In the genomic region with DNA sequence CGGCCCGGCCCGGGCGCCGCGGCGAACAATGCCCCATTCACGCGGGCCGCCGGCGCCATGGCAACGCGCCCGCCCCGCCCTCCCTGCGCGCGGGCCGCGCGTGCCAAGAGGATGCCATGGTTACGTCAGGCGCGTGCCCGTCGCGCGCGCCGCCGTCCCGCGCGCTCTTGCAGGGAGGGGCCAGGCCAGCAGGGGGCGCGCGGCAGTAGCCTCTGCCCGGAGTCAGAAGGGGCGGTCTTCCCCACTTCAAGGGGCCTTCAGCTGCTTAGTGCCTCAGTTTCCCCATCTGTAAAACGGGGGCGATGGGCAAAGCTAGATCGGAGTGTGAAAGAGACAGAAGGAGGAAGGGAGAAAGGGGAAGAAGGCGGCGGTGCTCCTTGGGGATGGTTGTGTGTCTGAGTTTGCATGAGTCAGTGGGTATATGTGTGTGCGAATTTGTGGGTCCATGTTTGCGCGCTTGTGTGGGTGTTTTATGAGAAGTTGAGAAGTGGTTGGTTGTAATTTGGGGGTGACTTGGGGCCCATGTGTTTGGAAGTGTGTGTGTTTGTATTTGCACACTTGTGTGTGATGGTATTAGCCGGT, we compare ENCODE assay signal across 8 cellular contexts. TPM values are rescaled to one million over a fixed set of nuclear protein-coding genes. Genes with fewer than 3 reads are reported as not detected.
A peak's percentile ranks its signal among the peaks of the same experiment; 100 is the strongest.
DNase-seq lines count a peak whose midpoint lies in the region; ATAC-seq, FAIRE-seq and TF ChIP-seq lines count a peak whose summit lies in the region.

No MANE protein-coding gene starts in this region.

- H4K20me1 ChIP-seq in endothelial cell of umbilical vein (replicated peaks; ENCODE audit: control insufficient read depth, extremely low read depth, insufficient read depth, low read length): no peaks in the 10 kb centered on the region

- peak; percentile 73 for FAIRE-seq in endothelial cell of umbilical vein (lab: Jason Lieb, UNC)

- no peaks in the 10 kb centered on the region for H3K79me2 ChIP-seq in endothelial cell of umbilical vein (ENCODE audit: control insufficient read depth, insufficient read depth, low read length)

- DNase-seq in CD4-positive, alpha-beta memory T cell: peak; percentile 75 to 86 (median 82)
- DNase-seq in HFFc6 (peak; percentile 50), NOMO-1 (lab: John Stamatoyannopoulos, UW; ENCODE audit: unreplicated experiment in 2 of 2) (peak; percentile 53 to 77), endothelial cell of umbilical vein (ENCODE audit: low read depth, low spot score) (peak; percentile 83), middle frontal gyrus (ENCODE audit: extremely low spot score, low spot score) (peak; percentile 79)
- peak; percentile 68 to 89 (median 85) for DNase-seq in activated CD8-positive, alpha-beta memory T cell treated with anti-CD3 and anti-CD28 coated beads for 48 hours (ENCODE audit: low read depth in 2 of 3, low spot score in 2 of 3)
- DNase-seq in stimulated activated CD8-positive, alpha-beta memory T cell treated with anti-CD3 and anti-CD28 coated beads, Interleukin-2, amount 100 ng/mL, for 1 hour (ENCODE audit: low read depth in 2 of 2): peak; percentile 65 to 68

- BruUV-seq in endothelial cell of umbilical vein (replicated peaks; lab: Mats Ljungman, UMichigan): no TSS peak

- H3K36me3 Mint-ChIP-seq in CD4-positive, alpha-beta memory T cell: no peaks in the 10 kb centered on the region
- no peaks in the 10 kb centered on the region for H3K36me3 Mint-ChIP-seq in HFFc6 (ENCODE audit: low read depth)

- dilution Hi-C loops in endothelial cell of umbilical vein (cut with MboI; ENCODE audit: extremely low pct_ligation_motif_present, low sequenced_read_pairs): no loop called here

- H2AFZ ChIP-seq in endothelial cell of umbilical vein (ENCODE audit: low read depth, low read length): peak overlapping the region; percentile 89

- H3K27me3 Mint-ChIP-seq in CD4-positive, alpha-beta memory T cell: peaks cover under 1 to 5% of the 10 kb centered on the region in 2 donors
- no peaks in the 10 kb centered on the region for H3K27me3 Mint-ChIP-seq in HFFc6 (ENCODE audit: insufficient read depth)

- H3K27me3 ChIP-seq in CD4-positive, alpha-beta memory T cell (ENCODE audit: insufficient read depth, low read length): no peaks in the 10 kb centered on the region
- no peaks in the 10 kb centered on the region for H3K27me3 ChIP-seq in endothelial cell of umbilical vein (ENCODE audit: control insufficient read depth in 2 of 2, insufficient read depth in 2 of 2, low read length in 2 of 2)

- H3K9me1 ChIP-seq in endothelial cell of umbilical vein (replicated peaks; ENCODE audit: control insufficient read depth, extremely low read depth, insufficient read depth, low read length): no peaks in the 10 kb centered on the region

- no peak overlapping the region for H3K27ac ChIP-seq in CD4-positive, alpha-beta memory T cell (ENCODE audit: low read depth, low read length)
- H3K27ac ChIP-seq in endothelial cell of umbilical vein (ENCODE audit: insufficient read depth, low read depth, low read length): no peak overlapping the region

- H3K36me3 ChIP-seq in CD4-positive, alpha-beta memory T cell (ENCODE audit: insufficient read depth, low read length): no peaks in the 10 kb centered on the region
- H3K36me3 ChIP-seq in endothelial cell of umbilical vein (ENCODE audit: control insufficient read depth in 2 of 2, extremely low read depth in 1 of 2, insufficient read depth in 2 of 2, low read length in 2 of 2): no peaks in the 10 kb centered on the region

- H3K9ac ChIP-seq in endothelial cell of umbilical vein (replicated peaks; ENCODE audit: extremely low read depth, insufficient read depth, low read length): peak overlapping the region; percentile 60

- H3K4me3 ChIP-seq in CD4-positive, alpha-beta memory T cell (ENCODE audit: low read length in 2 of 2): peak overlapping the region in 1 of 2 donors; percentile 35
- peak overlapping the region in 2 of 3 experiments; percentile 23 to 35 for H3K4me3 ChIP-seq in endothelial cell of umbilical vein (replicated peaks in 1 of 3; ENCODE audit: insufficient read depth in 1 of 3, low read depth in 1 of 3, low read length in 3 of 3)

- ATAC-seq in HG03108 (IDR thresholded peaks at IDR 0.05; ENCODE audit: unreplicated experiment): no peak

- H3K27ac Mint-ChIP-seq in CD4-positive, alpha-beta memory T cell: no peak overlapping the region
- H3K27ac Mint-ChIP-seq in HFFc6: no peak overlapping the region

- no peaks in the 10 kb centered on the region for H3K9me3 ChIP-seq in CD4-positive, alpha-beta memory T cell (ENCODE audit: control insufficient read depth in 1 of 2, low read length in 2 of 2)
- no peaks in the 10 kb centered on the region for H3K9me3 ChIP-seq in endothelial cell of umbilical vein (replicated peaks; ENCODE audit: control insufficient read depth, insufficient read depth, low read length)

- CTCF ChIA-PET in CD4-positive, alpha-beta memory T cell (lab: Charles Lee; ENCODE audit: partially characterized antibody): interaction anchor here (1.6 to 15.7 kb wide), 2 partner anchors 10 to 77 kb away, joined by 3 to 248 read pairs; no protein-coding TSS in a partner anchor
- CTCF ChIA-PET in endothelial cell of umbilical vein (lab: Charles Lee): interaction anchor here (0.6 to 13.4 kb wide), 8 partner anchors 9 to 110 kb away, joined by 3 to 543 read pairs (median 8); a partner anchor contains a TSS

- no peak for TF ChIP-seq POLR2A in endothelial cell of umbilical vein (IDR thresholded peaks at IDR 0.05; ENCODE audit: low read depth, low read length)

- POLR2A ChIA-PET in CD4-positive, alpha-beta memory T cell (lab: Charles Lee; ENCODE audit: partially characterized antibody): no interaction called here
- POLR2A ChIA-PET in endothelial cell of umbilical vein (lab: Charles Lee): no interaction called here

- peaks cover 0 to 13% (median 4%) of the 10 kb centered on the region in 4 donors for H3K4me1 Mint-ChIP-seq in CD4-positive, alpha-beta memory T cell
- peaks cover 8% of the 10 kb centered on the region for H3K4me1 Mint-ChIP-seq in HFFc6 (ENCODE audit: low read depth)

- no peak overlapping the region for H3K4me3 Mint-ChIP-seq in CD4-positive, alpha-beta memory T cell
- H3K4me3 Mint-ChIP-seq in HFFc6: no peak overlapping the region

- H3K4me2 ChIP-seq in endothelial cell of umbilical vein (ENCODE audit: insufficient read depth, low read length): peak overlapping the region; percentile 63

- H3K4me1 ChIP-seq in CD4-positive, alpha-beta memory T cell (ENCODE audit: insufficient read depth, low read length): peaks cover 18% of the 10 kb centered on the region
- H3K4me1 ChIP-seq in endothelial cell of umbilical vein (ENCODE audit: control insufficient read depth, extremely low read depth, insufficient read depth, low read length): peaks cover 2% of the 10 kb centered on the region

- TF ChIP-seq CTCF in HFFc6 (IDR thresholded peaks at IDR 0.05) (peak; percentile 97), endothelial cell of umbilical vein (IDR thresholded peaks at IDR 0.05; ENCODE audit: extremely low read depth in 1 of 2, insufficient read depth in 1 of 2, low read depth in 1 of 2, low read length in 2 of 2) (peak; percentile 91 to 92)

- intact Hi-C loops in CD4-positive, alpha-beta memory T cell (cut with micrococcal nuclease): loop anchor here (1.0 to 2.0 kb wide), 4 partner anchors 12 to 111 kb away; a partner anchor contains a TSS
- intact Hi-C loops in endothelial cell of umbilical vein (cut with micrococcal nuclease): loop anchor here (1.0 kb wide), 4 partner anchors 51 to 111 kb away; no protein-coding TSS in a partner anchor

- no peaks in the 10 kb centered on the region for H3K9me3 Mint-ChIP-seq in CD4-positive, alpha-beta memory T cell
- H3K9me3 Mint-ChIP-seq in HFFc6: no peaks in the 10 kb centered on the region

RNA-seq across cellular contexts. Expression of a gene that starts 11.6 kb away (rescaled TPM):
- 1 to 10 TPM; 4.0 to 5.4 TPM for total RNA-seq in CD4-positive, alpha-beta memory T cell
- under 1 TPM in 1 of 2 donors, not detected in 1; 0.09 TPM for polyA plus RNA-seq in CD4-positive, alpha-beta memory T cell
- 100 to 1,000 TPM; 129 to 161 (median 142) TPM for total RNA-seq in HFFc6 (2021; fragmentation: NEBNext Ultra II Directional; extraction: Animal tissue kit (Norgen Biotek cat#: 25700))
- total RNA-seq in endothelial cell of umbilical vein: 18.7 and 37.7 TPM in 2 replicates
- polyA plus RNA-seq in endothelial cell of umbilical vein: 8.7 and 9.8 TPM in 2 replicates
- polyA plus RNA-seq in endothelial cell of umbilical vein (2011; cell fraction: cytosol; rRNA removed): 11.9 and 12.6 TPM in 2 replicates
- polyA plus RNA-seq in endothelial cell of umbilical vein (2011; cell fraction: nucleus; rRNA removed): 8.6 and 11.6 TPM in 2 replicates
- 22.4 and 30.5 TPM in 2 replicates for polyA plus RNA-seq in endothelial cell of umbilical vein (2012)
- polyA minus RNA-seq in endothelial cell of umbilical vein: 7.3 and 7.7 TPM in 2 replicates
- polyA minus RNA-seq in endothelial cell of umbilical vein (2011; cell fraction: cytosol; rRNA and poly(A)+ RNA removed): 1.3 TPM
- 5.5 and 7.2 TPM in 2 replicates for polyA minus RNA-seq in endothelial cell of umbilical vein (2011; cell fraction: nucleus; rRNA and poly(A)+ RNA removed)

RNA-seq across cellular contexts. Expression of a gene that starts 14.3 kb away (rescaled TPM):
- total RNA-seq in CD4-positive, alpha-beta memory T cell: not detected
- not detected for polyA plus RNA-seq in CD4-positive, alpha-beta memory T cell
- total RNA-seq in HFFc6 (2021; fragmentation: NEBNext Ultra II Directional; extraction: Animal tissue kit (Norgen Biotek cat#: 25700)): not detected
- 0.20 and 0.28 TPM in 2 replicates for total RNA-seq in endothelial cell of umbilical vein
- 0.06 TPM in 2 replicates for polyA plus RNA-seq in endothelial cell of umbilical vein
- 0.03 and 0.07 TPM in 2 replicates for polyA plus RNA-seq in endothelial cell of umbilical vein (2011; cell fraction: cytosol; rRNA removed)
- polyA plus RNA-seq in endothelial cell of umbilical vein (2011; cell fraction: nucleus; rRNA removed): 0.16 and 0.17 TPM in 2 replicates
- not detected in 2 replicates for polyA plus RNA-seq in endothelial cell of umbilical vein (2012)
- polyA minus RNA-seq in endothelial cell of umbilical vein: 0.15 TPM in 1 of 2 replicates, not detected in the other
- polyA minus RNA-seq in endothelial cell of umbilical vein (2011; cell fraction: cytosol; rRNA and poly(A)+ RNA removed): not detected
- polyA minus RNA-seq in endothelial cell of umbilical vein (2011; cell fraction: nucleus; rRNA and poly(A)+ RNA removed): not detected in 2 replicates

RNA-seq across cellular contexts. Expression of a gene that starts 26.6 kb away (rescaled TPM):
- 10 to 100 TPM; 14.7 to 17.9 TPM for total RNA-seq in CD4-positive, alpha-beta memory T cell
- 10 to 100 TPM; 61.0 to 65.1 TPM for polyA plus RNA-seq in CD4-positive, alpha-beta memory T cell
- total RNA-seq in HFFc6 (2021; fragmentation: NEBNext Ultra II Directional; extraction: Animal tissue kit (Norgen Biotek cat#: 25700)): 10 to 100 TPM; 34.3 to 54.3 (median 46.9) TPM
- 32.8 and 36.5 TPM in 2 replicates for total RNA-seq in endothelial cell of umbilical vein
- 38.3 and 46.3 TPM in 2 replicates for polyA plus RNA-seq in endothelial cell of umbilical vein
- 27.7 and 48.4 TPM in 2 replicates for polyA plus RNA-seq in endothelial cell of umbilical vein (2011; cell fraction: cytosol; rRNA removed)
- polyA plus RNA-seq in endothelial cell of umbilical vein (2011; cell fraction: nucleus; rRNA removed): 13.5 and 15.3 TPM in 2 replicates
- polyA plus RNA-seq in endothelial cell of umbilical vein (2012): 30.7 and 40.3 TPM in 2 replicates
- polyA minus RNA-seq in endothelial cell of umbilical vein: 7.2 and 9.6 TPM in 2 replicates
- 32.0 TPM for polyA minus RNA-seq in endothelial cell of umbilical vein (2011; cell fraction: cytosol; rRNA and poly(A)+ RNA removed)
- polyA minus RNA-seq in endothelial cell of umbilical vein (2011; cell fraction: nucleus; rRNA and poly(A)+ RNA removed): 2.3 and 4.1 TPM in 2 replicates

RNA-seq across cellular contexts. Expression of a gene that starts 38.0 kb away (rescaled TPM):
- total RNA-seq in CD4-positive, alpha-beta memory T cell: 10 to 100 TPM; 88.6 to 98.4 TPM
- 100 to 1,000 TPM in 1 of 2 donors, 10 to 100 TPM in 1; 77.0 to 105 TPM for polyA plus RNA-seq in CD4-positive, alpha-beta memory T cell
- total RNA-seq in HFFc6 (2021; fragmentation: NEBNext Ultra II Directional; extraction: Animal tissue kit (Norgen Biotek cat#: 25700)): 100 to 1,000 TPM; 108 to 140 (median 129) TPM
- total RNA-seq in endothelial cell of umbilical vein: 96.7 and 102 TPM in 2 replicates
- polyA plus RNA-seq in endothelial cell of umbilical vein: 66.9 and 71.2 TPM in 2 replicates
- polyA plus RNA-seq in endothelial cell of umbilical vein (2011; cell fraction: cytosol; rRNA removed): 67.1 and 82.8 TPM in 2 replicates
- polyA plus RNA-seq in endothelial cell of umbilical vein (2011; cell fraction: nucleus; rRNA removed): 79.0 and 87.6 TPM in 2 replicates
- polyA plus RNA-seq in endothelial cell of umbilical vein (2012): 89.8 and 109 TPM in 2 replicates
- 42.7 and 47.6 TPM in 2 replicates for polyA minus RNA-seq in endothelial cell of umbilical vein
- polyA minus RNA-seq in endothelial cell of umbilical vein (2011; cell fraction: cytosol; rRNA and poly(A)+ RNA removed): 129 TPM
- 21.8 and 27.3 TPM in 2 replicates for polyA minus RNA-seq in endothelial cell of umbilical vein (2011; cell fraction: nucleus; rRNA and poly(A)+ RNA removed)

RNA-seq across cellular contexts. Expression of a gene that starts 45.2 kb away (rescaled TPM):
- 100 to 1,000 TPM; 484 to 499 TPM for total RNA-seq in CD4-positive, alpha-beta memory T cell
- polyA plus RNA-seq in CD4-positive, alpha-beta memory T cell: 100 to 1,000 TPM in 1 of 2 donors, 10 to 100 TPM in 1; 87.5 to 151 TPM
- 1,000 to 10,000 TPM; 1,716 to 2,461 (median 2,371) TPM for total RNA-seq in HFFc6 (2021; fragmentation: NEBNext Ultra II Directional; extraction: Animal tissue kit (Norgen Biotek cat#: 25700))
- total RNA-seq in endothelial cell of umbilical vein: 1,614 and 1,636 TPM in 2 replicates
- polyA plus RNA-seq in endothelial cell of umbilical vein: 1,135 and 1,206 TPM in 2 replicates
- 1,348 and 1,456 TPM in 2 replicates for polyA plus RNA-seq in endothelial cell of umbilical vein (2011; cell fraction: cytosol; rRNA removed)
- 981 and 1,182 TPM in 2 replicates for polyA plus RNA-seq in endothelial cell of umbilical vein (2011; cell fraction: nucleus; rRNA removed)
- 1,660 and 1,676 TPM in 2 replicates for polyA plus RNA-seq in endothelial cell of umbilical vein (2012)
- 1,615 and 1,696 TPM in 2 replicates for polyA minus RNA-seq in endothelial cell of umbilical vein
- polyA minus RNA-seq in endothelial cell of umbilical vein (2011; cell fraction: cytosol; rRNA and poly(A)+ RNA removed): 411 TPM
- polyA minus RNA-seq in endothelial cell of umbilical vein (2011; cell fraction: nucleus; rRNA and poly(A)+ RNA removed): 416 and 482 TPM in 2 replicates
